Comparison of ENCODE assay signal across 16 cellular contexts in the genomic region with DNA sequence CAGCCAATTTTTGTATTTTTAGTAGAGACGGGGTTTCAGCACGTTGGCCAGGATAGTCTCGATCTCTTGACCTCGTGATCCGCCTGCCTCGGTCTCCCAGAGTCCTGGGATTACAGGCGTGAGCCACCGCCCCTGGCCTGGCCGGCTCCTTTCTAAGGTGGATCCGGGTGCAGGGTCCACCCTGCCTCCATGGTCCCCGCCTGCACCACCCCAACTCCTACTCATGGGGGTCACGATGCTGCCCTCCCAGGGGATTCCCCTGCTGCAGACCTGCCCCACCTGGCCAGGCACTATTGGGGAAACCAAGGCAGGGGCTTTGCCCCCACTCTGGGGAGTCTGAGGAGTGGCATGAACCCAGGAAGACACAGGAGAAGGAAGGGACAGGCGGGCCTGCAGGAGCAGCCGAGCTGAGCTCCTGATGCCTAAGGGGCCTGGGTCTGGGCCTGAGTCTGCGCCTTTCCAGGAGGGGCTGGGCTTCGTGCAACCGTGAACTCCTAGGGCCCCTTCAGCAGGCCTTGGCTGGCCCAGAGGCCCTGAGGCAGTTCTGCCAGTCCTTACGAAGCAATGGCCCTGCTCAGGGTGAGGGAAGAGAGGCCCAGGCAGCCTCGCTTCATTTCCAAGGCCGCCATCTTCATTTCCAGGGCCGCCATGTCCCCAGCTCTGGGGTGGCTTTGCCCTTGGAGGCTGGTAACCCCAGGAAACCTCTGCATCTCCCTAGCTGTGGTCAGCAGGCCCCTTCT.
DNase-seq lines count a peak whose midpoint lies in the region; ATAC-seq and TF ChIP-seq lines count a peak whose summit lies in the region.
"Had no signal": no experiment of that assay in that cellular context is flagged by ENCODE, and none has a peak within 500 bp of the region (broad histone marks: within the 10 kb centered on the region; RNA-seq: fewer than 3 reads in every experiment).

No MANE protein-coding gene starts in this region.

- POLR2A ChIA-PET in RWPE1 (lab: Yijun Ruan, JAX; ENCODE audit: low non-redundant PET): no interaction called here

- no peak overlapping the region for H2AFZ ChIP-seq in mammary epithelial cell (ENCODE audit: low read depth, low read length)

- WGBS in mammary epithelial cell (ENCODE audit: low coverage, missing lambda C conversion rate): over 99% methylated on average over 15 of the region's 21 CpGs
- WGBS in lower leg skin, 2 donors: 86 to 93% methylated on average over 3 to 21 of the region's 21 CpGs

- no peak for TF ChIP-seq CTCF in breast epithelium (IDR thresholded peaks at IDR 0.05)
- no peak for TF ChIP-seq CTCF in mammary epithelial cell (conservative IDR thresholded peaks at IDR 0.05 in 1 of 2, IDR thresholded peaks at IDR 0.05 in 1 of 2; ENCODE audit: extremely low read depth in 1 of 2, insufficient read depth in 1 of 2, low read depth in 1 of 2, low read length in 2 of 2)
- TF ChIP-seq CTCF in RWPE1 (conservative IDR thresholded peaks at IDR 0.05; ENCODE audit: low read depth): no peak
- no peak for TF ChIP-seq CTCF in lower leg skin (IDR thresholded peaks at IDR 0.05)
- no peak for TF ChIP-seq CTCF in type B pancreatic cell (conservative IDR thresholded peaks at IDR 0.05)
- TF ChIP-seq CTCF in glutamatergic neuron (IDR thresholded peaks at IDR 0.05; ENCODE audit: partially characterized antibody, unreplicated experiment): no peak

- H3K4me3 ChIP-seq in breast epithelium (no peak overlapping the region), mammary epithelial cell (replicated peaks in 1 of 3; ENCODE audit: insufficient read depth in 1 of 3, low read depth in 2 of 3, low read length in 3 of 3) (no peak overlapping the region), lower leg skin (ENCODE audit: low read depth, poor library complexity, severe bottlenecking) (no peak overlapping the region)
- H3K4me3 ChIP-seq: gastrocnemius medialis, lung, SK-N-MC had no signal

- peak overlapping the region; percentile 96 for H3K27ac Mint-ChIP-seq in type B pancreatic cell
- H3K27ac Mint-ChIP-seq in glutamatergic neuron (ENCODE audit: unreplicated experiment): no peak overlapping the region
- H3K27ac Mint-ChIP-seq: activated CD8-positive, alpha-beta T cell treated with anti-CD3 and anti-CD28 coated beads, Interleukin-2, amount 10 ng/mL, durations not matched to agents 7 days and 5 days had no signal

- peaks cover 20% of the 10 kb centered on the region for H3K4me1 Mint-ChIP-seq in type B pancreatic cell (ENCODE audit: unreplicated experiment)
- no peaks in the 10 kb centered on the region for H3K4me1 Mint-ChIP-seq in glutamatergic neuron (ENCODE audit: low read depth, unreplicated experiment)

- no TSS peak for BruUV-seq in mammary epithelial cell (replicated peaks; lab: Mats Ljungman, UMichigan)

- dilution Hi-C loops in mammary epithelial cell (cut with HindIII; ENCODE audit: low sequenced_read_pairs): no loop called here

- H3K9ac ChIP-seq in mammary epithelial cell (ENCODE audit: insufficient read depth, low read length): no peak overlapping the region

- intact Hi-C loops in breast epithelium (cut with DNase I; ENCODE audit: low total_unique reads) (no loop called here), mammary epithelial cell (cut with micrococcal nuclease) (loop anchor here (1.0 kb wide), 2 partner anchors 11 to 66 kb away; no protein-coding TSS in a partner anchor), lower leg skin (cut with DNase I; ENCODE audit: low total_unique reads) (no loop called here)

- H3K4me1 ChIP-seq in breast epithelium (no peaks in the 10 kb centered on the region), mammary epithelial cell (ENCODE audit: insufficient read depth, low read length) (peaks cover 32% of the 10 kb centered on the region)
- H3K4me1 ChIP-seq: gastrocnemius medialis had no signal

- no peaks in the 10 kb centered on the region for H3K36me3 ChIP-seq in breast epithelium
- H3K36me3 ChIP-seq in mammary epithelial cell (ENCODE audit: insufficient read depth, low read length): no peaks in the 10 kb centered on the region
- H3K36me3 ChIP-seq: gastrocnemius medialis had no signal

- H3K9me3 Mint-ChIP-seq in type B pancreatic cell (no peaks in the 10 kb centered on the region), glutamatergic neuron (ENCODE audit: unreplicated experiment) (no peaks in the 10 kb centered on the region)
- H3K9me3 Mint-ChIP-seq: naive thymus-derived CD8-positive, alpha-beta T cell had no signal

- H3K4me3 Mint-ChIP-seq in type B pancreatic cell (no peak overlapping the region), glutamatergic neuron (ENCODE audit: unreplicated experiment) (no peak overlapping the region)
- H3K4me3 Mint-ChIP-seq: activated CD8-positive, alpha-beta T cell treated with anti-CD3 and anti-CD28 coated beads, Interleukin-2, amount 10 ng/mL, durations not matched to agents 7 days and 5 days; naive thymus-derived CD8-positive, alpha-beta T cell had no signal

- CTCF ChIA-PET in mammary epithelial cell (lab: Charles Lee; ENCODE audit: low non-redundant PET) (no interaction called here), RWPE1 (lab: Yijun Ruan, JAX) (no interaction called here)

- no peak for ATAC-seq in GM21515 (IDR thresholded peaks at IDR 0.05; ENCODE audit: unreplicated experiment)
- ATAC-seq: activated CD8-positive, alpha-beta T cell treated with anti-CD3 and anti-CD28 coated beads, Interleukin-2, amount 10 ng/mL, durations not matched to agents 7 days and 5 days; gastrocnemius medialis; naive thymus-derived CD8-positive, alpha-beta T cell had no signal

- H3K4me2 ChIP-seq in mammary epithelial cell (ENCODE audit: insufficient read depth, low read depth, low read length): no peak overlapping the region

- no peaks in the 10 kb centered on the region for H3K79me2 ChIP-seq in mammary epithelial cell (ENCODE audit: insufficient read depth, low read length)

- peak; percentile 17 to 46 for DNase-seq in breast epithelium (ENCODE audit: low spot score in 2 of 2)
- no peak for DNase-seq in mammary epithelial cell
- DNase-seq in RWPE1 (ENCODE audit: low spot score): no peak
- DNase-seq in lower leg skin (ENCODE audit: low spot score in 2 of 2): peak; percentile 7 to 83
- DNase-seq in type B pancreatic cell (ENCODE audit: extremely low spot score, unreplicated experiment): peak; percentile 62
- DNase-seq in glutamatergic neuron: no peak
- DNase-seq in NCI-H510A (lab: John Stamatoyannopoulos, UW): no peak
- DNase-seq: activated CD8-positive, alpha-beta T cell treated with anti-CD3 and anti-CD28 coated beads, Interleukin-2, amount 10 ng/mL, durations not matched to agents 7 days and 5 days; activated gamma-delta T cell treated with Interleukin-2 at 50 U/mL for 16 hours; gastrocnemius medialis; NCI-H1436; NCI-H446 treated with DMSO at 0.1 percent for 48 hours had no signal

- H3K36me3 Mint-ChIP-seq in type B pancreatic cell (no peaks in the 10 kb centered on the region), glutamatergic neuron (ENCODE audit: unreplicated experiment) (no peaks in the 10 kb centered on the region)
- H3K36me3 Mint-ChIP-seq: naive thymus-derived CD8-positive, alpha-beta T cell had no signal

- H3K9me3 ChIP-seq in breast epithelium: no peaks in the 10 kb centered on the region
- H3K9me3 ChIP-seq in mammary epithelial cell (replicated peaks; ENCODE audit: insufficient read depth, low read length): no peaks in the 10 kb centered on the region
- H3K9me3 ChIP-seq: gastrocnemius medialis had no signal

- TF ChIP-seq POLR2A in breast epithelium (IDR thresholded peaks at IDR 0.05): no peak
- TF ChIP-seq POLR2A in lower leg skin (IDR thresholded peaks at IDR 0.05): no peak

- H3K27me3 Mint-ChIP-seq in type B pancreatic cell (no peaks in the 10 kb centered on the region), glutamatergic neuron (ENCODE audit: unreplicated experiment) (peaks cover 4% of the 10 kb centered on the region)

- no peaks in the 10 kb centered on the region for H4K20me1 ChIP-seq in mammary epithelial cell (ENCODE audit: insufficient read depth, low read length)

- no peaks in the 10 kb centered on the region for H3K27me3 ChIP-seq in breast epithelium
- H3K27me3 ChIP-seq in mammary epithelial cell (ENCODE audit: insufficient read depth, low read length): no peaks in the 10 kb centered on the region
- H3K27me3 ChIP-seq: gastrocnemius medialis had no signal

- no peak overlapping the region for H3K27ac ChIP-seq in breast epithelium
- no peak overlapping the region for H3K27ac ChIP-seq in mammary epithelial cell (ENCODE audit: insufficient read depth, low read depth, low read length)
- H3K27ac ChIP-seq in RWPE1: peak overlapping the region; percentile 78
- H3K27ac ChIP-seq: gastrocnemius medialis, SK-N-MC had no signal

- in situ Hi-C loops in mammary epithelial cell (cut with MboI; ENCODE audit: low sequenced_read_pairs in 2 of 2): no loop called here

Comparison
In these comparisons a context has a peak if more than half of its experiments do, and no peak if none do; other contexts are left out.
1. DNase-seq: peak in breast epithelium (2 of 2), lower leg skin (2 of 2) and type B pancreatic cell (single experiment); none in mammary epithelial cell (single experiment), RWPE1 (single experiment), glutamatergic neuron (single experiment) and NCI-H510A (single experiment).